18 cellular contexts compared by ENCODE assay signal in genomic region chr5:67233075-67233474, GRCh38. TPM values are rescaled to one million over a fixed set of nuclear protein-coding genes. Genes with fewer than 3 reads are reported as not detected.
A peak's percentile ranks its signal among the peaks of the same experiment; 100 is the strongest.
DNase-seq lines count a peak whose midpoint lies in the region; ATAC-seq, FAIRE-seq and TF ChIP-seq lines count a peak whose summit lies in the region.
"Had no signal": no experiment of that assay in that cellular context is flagged by ENCODE, and none has a peak within 500 bp of the region (broad histone marks: within the 10 kb centered on the region; RNA-seq: fewer than 3 reads in every experiment).

No MANE protein-coding gene starts in this region.

- H3K4me3 Mint-ChIP-seq in astrocyte (ENCODE audit: unreplicated experiment), result no peak overlapping the region
- H3K4me3 Mint-ChIP-seq: nephron progenitor cell; stimulated activated naive B cell treated with anti-CD40 and anti-IgM and Interleukin-4, amounts not matched to agents 10 μg/mL and 1 μg/mL and 100 μg/mL, for 72 hours had no signal

- H3K4me3 ChIP-seq in HUES48 (ENCODE audit: low read depth, low read length) (no peak overlapping the region), astrocyte (ENCODE audit: insufficient read depth, low read depth, low read length) (no peak overlapping the region), gastroesophageal sphincter (no peak overlapping the region), ovary (no peak overlapping the region), prostate gland (no peak overlapping the region)
- H3K4me3 ChIP-seq: transverse colon had no signal

- no peak for FAIRE-seq in astrocyte (lab: Jason Lieb, UNC)
- FAIRE-seq: A204.1 had no signal

- H3K36me3 Mint-ChIP-seq in astrocyte (ENCODE audit: low read depth, unreplicated experiment), result no peaks in the 10 kb centered on the region
- H3K36me3 Mint-ChIP-seq: stimulated activated naive B cell treated with anti-CD40 and anti-IgM and Interleukin-4, amounts not matched to agents 10 μg/mL and 1 μg/mL and 100 μg/mL, for 72 hours had no signal

- H3K9me3 Mint-ChIP-seq in astrocyte (ENCODE audit: unreplicated experiment), result no peaks in the 10 kb centered on the region
- H3K9me3 Mint-ChIP-seq: stimulated activated naive B cell treated with anti-CD40 and anti-IgM and Interleukin-4, amounts not matched to agents 10 μg/mL and 1 μg/mL and 100 μg/mL, for 72 hours had no signal

- peak overlapping the region; percentile 36 for H2AFZ ChIP-seq in astrocyte (ENCODE audit: low read depth, low read length)

- no peak for TF ChIP-seq CTCF in astrocyte (IDR thresholded peaks at IDR 0.05; ENCODE audit: insufficient read depth, low read depth, low read length)
- TF ChIP-seq CTCF in gastroesophageal sphincter (IDR thresholded peaks at IDR 0.05), result no peak
- TF ChIP-seq CTCF in ovary (IDR thresholded peaks at IDR 0.05), result no peak
- no peak for TF ChIP-seq CTCF in prostate gland (IDR thresholded peaks at IDR 0.05)

- no peaks in the 10 kb centered on the region for H3K79me2 ChIP-seq in astrocyte (ENCODE audit: insufficient read depth, low read length)

- TF ChIP-seq POLR2A in gastroesophageal sphincter (IDR thresholded peaks at IDR 0.05) (no peak), ovary (IDR thresholded peaks at IDR 0.05) (no peak), prostate gland (IDR thresholded peaks at IDR 0.05) (no peak)

- DNase-seq in A172 (ENCODE audit: low spot score) (peak; percentile 77), astrocyte (ENCODE audit: low read depth) (peak; percentile 68), ovary (no peak), prostate gland (ENCODE audit: low spot score) (no peak), NCI-H82 (lab: John Stamatoyannopoulos, UW) (no peak)
- DNase-seq: activated CD4-positive, alpha-beta T cell treated with anti-CD3 and anti-CD28 coated beads for 1 hour; activated gamma-delta T cell; MM.1S; NCI-H187; NCI-H446; nephron progenitor cell; stimulated activated naive B cell treated with anti-CD40 and anti-IgM and Interleukin-4, amounts not matched to agents 10 μg/mL and 1 μg/mL and 100 μg/mL, for 72 hours; transverse colon had no signal

- WGBS in gastroesophageal sphincter (ENCODE audit: low coverage in 1 of 2), 2 donors, result 20 to 65% methylated on average over 1 to 8 of the region's 9 CpGs
- WGBS in ovary, 3 donors, result 89 to 93% (median 92%) methylated on average over 9 of the region's 9 CpGs
- WGBS in prostate gland, result 82% methylated on average over 9 of the region's 9 CpGs

- H3K9me3 ChIP-seq in HUES48 (ENCODE audit: control insufficient read depth, insufficient read depth, low read length) (peaks cover 10% of the 10 kb centered on the region), astrocyte (ENCODE audit: insufficient read depth, low read depth, low read length) (no peaks in the 10 kb centered on the region), gastroesophageal sphincter (no peaks in the 10 kb centered on the region), ovary (no peaks in the 10 kb centered on the region), prostate gland (no peaks in the 10 kb centered on the region)
- H3K9me3 ChIP-seq: transverse colon had no signal

- H3K36me3 ChIP-seq in HUES48 (ENCODE audit: control insufficient read depth, insufficient read depth, low read length), result no peaks in the 10 kb centered on the region
- H3K36me3 ChIP-seq in astrocyte (ENCODE audit: insufficient read depth, low read length), result no peaks in the 10 kb centered on the region
- no peaks in the 10 kb centered on the region for H3K36me3 ChIP-seq in gastroesophageal sphincter
- no peaks in the 10 kb centered on the region for H3K36me3 ChIP-seq in ovary
- no peaks in the 10 kb centered on the region for H3K36me3 ChIP-seq in prostate gland
- H3K36me3 ChIP-seq: transverse colon had no signal

- intact Hi-C loops in ovary (cut with DNase I), result no loop called here
- intact Hi-C loops in prostate gland (cut with DNase I), result loop anchor here (10.0 kb wide), 1 partner anchor 742 kb away; no protein-coding TSS in a partner anchor

- peaks cover 10% of the 10 kb centered on the region; the same call in 1 of the 2 replicates for H3K4me1 ChIP-seq in HUES48 (ENCODE audit: control insufficient read depth, insufficient read depth, low read length)
- H3K4me1 ChIP-seq in astrocyte (ENCODE audit: insufficient read depth, low read length), result peaks cover 14% of the 10 kb centered on the region
- peaks cover 3 to 39% (median 4%) of the 10 kb centered on the region in 3 donors for H3K4me1 ChIP-seq in gastroesophageal sphincter
- H3K4me1 ChIP-seq in ovary (ENCODE audit: insufficient read depth), result peaks cover 2% of the 10 kb centered on the region
- H3K4me1 ChIP-seq in prostate gland (replicated peaks), result no peaks in the 10 kb centered on the region

- no peaks in the 10 kb centered on the region for H4K20me1 ChIP-seq in astrocyte (ENCODE audit: insufficient read depth, low read length)

- peak overlapping the region; percentile 27 for H3K27ac ChIP-seq in HUES48 (ENCODE audit: low read depth, low read length)
- no peak overlapping the region for H3K27ac ChIP-seq in astrocyte (ENCODE audit: low read depth, low read length)
- peak overlapping the region in 2 of 4 donors; percentile 4 for H3K27ac ChIP-seq in gastroesophageal sphincter
- H3K27ac ChIP-seq in ovary, result no peak overlapping the region
- no peak overlapping the region for H3K27ac ChIP-seq in prostate gland
- H3K27ac ChIP-seq: C4-2B had no signal

- no peak for TF ChIP-seq EP300 in gastroesophageal sphincter (IDR thresholded peaks at IDR 0.05)
- no peak for TF ChIP-seq EP300 in ovary (IDR thresholded peaks at IDR 0.05)

- peak; percentile 55 for ATAC-seq in gastroesophageal sphincter
- no peak for ATAC-seq in GM21367 (IDR thresholded peaks at IDR 0.05; ENCODE audit: unreplicated experiment)
- ATAC-seq: stimulated activated naive B cell treated with anti-CD40 and anti-IgM and Interleukin-4, amounts not matched to agents 10 μg/mL and 1 μg/mL and 100 μg/mL, for 72 hours had no signal

- no peak overlapping the region for H3K27ac Mint-ChIP-seq in astrocyte (ENCODE audit: unreplicated experiment)
- H3K27ac Mint-ChIP-seq: nephron progenitor cell; stimulated activated naive B cell treated with anti-CD40 and anti-IgM and Interleukin-4, amounts not matched to agents 10 μg/mL and 1 μg/mL and 100 μg/mL, for 72 hours had no signal

- no peaks in the 10 kb centered on the region; the same call in 1 of the 2 replicates for H3K27me3 ChIP-seq in HUES48 (ENCODE audit: control insufficient read depth, insufficient read depth, low read length)
- H3K27me3 ChIP-seq in astrocyte (ENCODE audit: insufficient read depth, low read length), result no peaks in the 10 kb centered on the region
- no peaks in the 10 kb centered on the region for H3K27me3 ChIP-seq in gastroesophageal sphincter
- no peaks in the 10 kb centered on the region for H3K27me3 ChIP-seq in ovary
- H3K27me3 ChIP-seq in prostate gland (replicated peaks; ENCODE audit: insufficient read depth), result no peaks in the 10 kb centered on the region
- H3K27me3 ChIP-seq: transverse colon had no signal

- no peaks in the 10 kb centered on the region for H3K27me3 Mint-ChIP-seq in astrocyte (ENCODE audit: low read depth, unreplicated experiment)
- H3K27me3 Mint-ChIP-seq: stimulated activated naive B cell treated with anti-CD40 and anti-IgM and Interleukin-4, amounts not matched to agents 10 μg/mL and 1 μg/mL and 100 μg/mL, for 72 hours had no signal

- H3K9ac ChIP-seq in HUES48 (ENCODE audit: low read depth, low read length) (no peak overlapping the region), astrocyte (ENCODE audit: low read length) (no peak overlapping the region)

- H3K4me2 ChIP-seq in astrocyte (ENCODE audit: low read length), result peak overlapping the region; percentile 73

- H3K4me1 Mint-ChIP-seq in astrocyte (ENCODE audit: low read depth, unreplicated experiment), result peaks cover 14% of the 10 kb centered on the region

RNA-seq across cellular contexts. Expression of gene CD180, which starts 36.5 kb away (rescaled TPM):
- 0.03 and 0.53 TPM in 2 replicates for total RNA-seq in A172 (2014; rRNA removed; shearing (Covaris generic))
- total RNA-seq in astrocyte (not detected in 2 replicates), gastroesophageal sphincter (1 to 10 TPM in 2 of 4 donors, under 1 TPM in 1, not detected in 1; 0.27 to 2.2 (median 1.2) TPM), ovary (1 to 10 TPM in 1 of 7 donors, under 1 TPM in 6; 0.15 to 1.0 (median 0.30) TPM), prostate gland (under 1 TPM; 0.18 to 0.68 TPM)
- 1 to 10 TPM in 1 of 2 donors, under 1 TPM in 1; 0.17 to 2.9 TPM for polyA plus RNA-seq in ovary

Comparison
In these comparisons a context has a peak if more than half of its experiments do, and no peak if none do; other contexts are left out.
1. DNase-seq: peak in A172 (single experiment) and astrocyte (single experiment); none in ovary (0 of 5), prostate gland (single experiment) and NCI-H82 (single experiment).